Comparison of ENCODE assay signal across 12 cellular contexts in genomic region chr17:1834378-1835149, GRCh38. TPM values are rescaled to one million over a fixed set of nuclear protein-coding genes. Genes with fewer than 3 reads are reported as not detected.
DNase-seq lines count a peak whose midpoint lies in the region; ATAC-seq, FAIRE-seq and TF ChIP-seq lines count a peak whose summit lies in the region.
"Had no signal": no experiment of that assay in that cellular context is flagged by ENCODE, and none has a peak within 500 bp of the region (broad histone marks: within the 10 kb centered on the region; RNA-seq: fewer than 3 reads in every experiment).

No MANE protein-coding gene starts in this region.

- H3K27ac ChIP-seq in GM12878 (ENCODE audit: control insufficient read depth, insufficient read depth) = peak overlapping the region; percentile 53
- no peak overlapping the region for H3K27ac ChIP-seq in thyroid gland
- H3K27ac ChIP-seq: parathyroid adenoma had no signal

- no peak for TF ChIP-seq POLR2A in GM12878 (IDR thresholded peaks at IDR 0.05; ENCODE audit: low read depth, low read length)
- TF ChIP-seq POLR2A in thyroid gland (IDR thresholded peaks at IDR 0.05) = no peak

- DNase-seq in GM12878 (ENCODE audit: low read depth, low spot score) (peak; percentile 96), GM03348 (ENCODE audit: low spot score) (no peak), activated gamma-delta T cell treated with Interleukin-2 at 50 U/mL for 16 hours (no peak), thyroid gland (no peak), A172 (ENCODE audit: low spot score) (no peak)
- DNase-seq: IMR-90 had no signal

- TF ChIP-seq EP300 in GM12878 (IDR thresholded peaks at IDR 0.05; ENCODE audit: borderline replicate concordance in 1 of 2, control insufficient read depth in 1 of 2, low read depth in 2 of 2, low read length in 2 of 2) = peak; percentile 90 to 91

- POLR2A ChIA-PET in GM12878 (lab: Charles Lee) = interaction anchor here (0.6 to 3.9 kb wide), 5 partner anchors 15 to 227 kb away, joined by 3 to 18 read pairs (median 5); partner anchors contain the start of gene WDR81

- H3K4me1 ChIP-seq in GM12878 (ENCODE audit: control insufficient read depth, insufficient read depth, low read length) (peaks cover 21% of the 10 kb centered on the region), thyroid gland (peaks cover 6 to 9% of the 10 kb centered on the region in 2 donors)
- H3K4me1 ChIP-seq: parathyroid adenoma had no signal

- H3K27me3 ChIP-seq in GM12878 (replicated peaks in 1 of 2; ENCODE audit: control insufficient read depth in 2 of 2, insufficient read depth in 2 of 2, low read length in 1 of 2) (no peaks in the 10 kb centered on the region), thyroid gland (no peaks in the 10 kb centered on the region)

- WGBS in GM12878 (ENCODE audit: insufficient coverage, insufficient replicate concordance, low lambda C conversion rate, missing lambda C conversion rate) = 55% methylated on average over 12 of the region's 12 CpGs
- WGBS in thyroid gland, 2 donors = 89 to 92% methylated on average over 12 of the region's 12 CpGs

- CTCF ChIA-PET in GM12878 (lab: Yijun Ruan, JAX) = interaction anchor here (1.0 to 2.7 kb wide), 8 partner anchors 14 to 582 kb away, joined by 3 to 26 read pairs (median 6); no protein-coding TSS in a partner anchor

- FAIRE-seq in GM12878 (lab: Jason Lieb, UNC) = peak; percentile 93
- FAIRE-seq: G401.6 had no signal

- BruUV-seq in GM12878 (replicated peaks; lab: Mats Ljungman, UMichigan) = no TSS peak

- TF ChIP-seq RAD21 in GM12878 (IDR thresholded peaks at IDR 0.05; ENCODE audit: insufficient read depth, low read depth, low read length) = no peak

- intact Hi-C loops in GM12878 (cut with micrococcal nuclease; ENCODE audit: unreplicated experiment) = no loop called here
- intact Hi-C loops in thyroid gland (cut with DNase I) = no loop called here

- RAD21 ChIA-PET in GM12878 (lab: Charles Lee; ENCODE audit: unreplicated experiment) = interaction anchor here (1.3 to 2.7 kb wide), 6 partner anchors 28 to 118 kb away, joined by 3 to 17 read pairs (median 8); no protein-coding TSS in a partner anchor

- peak overlapping the region; percentile 66 for H3K4me2 ChIP-seq in GM12878 (ENCODE audit: control insufficient read depth, insufficient read depth)

- H3K79me2 ChIP-seq in GM12878 (ENCODE audit: control insufficient read depth, insufficient read depth, low read length) = peaks cover 63% of the 10 kb centered on the region

- in situ Hi-C loops in GM12878 (cut with MboI) = loop anchor here (5.0 kb wide), 1 partner anchor 112 kb away; the partner anchor contains the start of gene WDR81

- TF ChIP-seq CTCF in GM12878 (IDR thresholded peaks at IDR 0.05 in 2 of 3, conservative IDR thresholded peaks at IDR 0.05 in 1 of 3; ENCODE audit: control insufficient read depth in 2 of 3, extremely low read depth in 1 of 3, insufficient read depth in 1 of 3, low read depth in 3 of 3, low read length in 3 of 3) (no peak), thyroid gland (IDR thresholded peaks at IDR 0.05) (no peak)

- peak; percentile 57 for ATAC-seq in GM18499 (IDR thresholded peaks at IDR 0.05; ENCODE audit: insufficient read depth, unreplicated experiment)
- ATAC-seq in GM21390 (IDR thresholded peaks at IDR 0.05; ENCODE audit: unreplicated experiment) = peak; percentile 44
- ATAC-seq in HG03460 (IDR thresholded peaks at IDR 0.05; ENCODE audit: unreplicated experiment) = peak; percentile 54
- ATAC-seq in GM12878 = peak; percentile 80
- ATAC-seq: Right ventricle myocardium inferior had no signal

- no peak overlapping the region for H3K9ac ChIP-seq in GM12878 (ENCODE audit: control insufficient read depth, insufficient read depth, low read length)
- H3K9ac ChIP-seq: parathyroid adenoma had no signal

- no peaks in the 10 kb centered on the region for H3K9me3 ChIP-seq in GM12878 (replicated peaks; ENCODE audit: control insufficient read depth, insufficient read depth, low read length)
- H3K9me3 ChIP-seq in thyroid gland = no peaks in the 10 kb centered on the region

- no peaks in the 10 kb centered on the region for H4K20me1 ChIP-seq in GM12878 (ENCODE audit: control insufficient read depth, insufficient read depth)

- H3K36me3 ChIP-seq in GM12878 (ENCODE audit: control insufficient read depth in 2 of 2, insufficient read depth in 2 of 2, low read length in 1 of 2) = peaks cover 0 to 4% of the 10 kb centered on the region in 2 experiments; a peak in 1 of 4 replicates
- H3K36me3 ChIP-seq in thyroid gland = no peaks in the 10 kb centered on the region

- H3K4me3 ChIP-seq in GM12878 = peak overlapping the region; percentile 38; the same call in 1 of the 2 replicates
- H3K4me3 ChIP-seq in thyroid gland (replicated peaks in 1 of 3) = no peak overlapping the region

- SMC1A ChIA-PET in GM12878 (lab: Charles Lee; ENCODE audit: uncharacterized antibody, unreplicated experiment) = interaction anchor here (1.0 to 2.8 kb wide), 8 partner anchors 10 to 118 kb away, joined by 3 to 26 read pairs (median 6); no protein-coding TSS in a partner anchor

- no peak overlapping the region for H2AFZ ChIP-seq in GM12878 (ENCODE audit: control insufficient read depth, low read depth, low read length)
- H2AFZ ChIP-seq: parathyroid adenoma had no signal

TF ChIP-seq in GM12878, 131 proteins besides CTCF, POLR2A, EP300 and RAD21 (continues in another document):
- TF ChIP-seq CBX3 (IDR thresholded peaks at IDR 0.05; ENCODE audit: borderline replicate concordance, low read depth) (no peak), ZNF24 (IDR thresholded peaks at IDR 0.05) (peak; percentile 52), PML (IDR thresholded peaks at IDR 0.05; ENCODE audit: low read length) (0 out of 2 replicates have a peak, but pooled peaks have one; percentile 45), SIN3A (IDR thresholded peaks at IDR 0.05; ENCODE audit: low read depth, low read length) (peak; percentile 67; the same call in 1 of the 2 replicates), TARDBP (IDR thresholded peaks at IDR 0.05; ENCODE audit: borderline replicate concordance) (no peak), HDGF (IDR thresholded peaks at IDR 0.05) (no peak), ZNF274 (IDR thresholded peaks at IDR 0.05; ENCODE audit: insufficient read depth, insufficient read length) (no peak), BRCA1 (IDR thresholded peaks at IDR 0.05; ENCODE audit: low read depth, low read length) (no peak), USF2 (IDR thresholded peaks at IDR 0.05; ENCODE audit: borderline replicate concordance, low read depth, low read length) (peak; percentile 60; the same call in 1 of the 2 replicates), ESRRA (IDR thresholded peaks at IDR 0.05; ENCODE audit: low read length) (no peak), CREB1 (IDR thresholded peaks at IDR 0.05; ENCODE audit: low read depth) (peak; percentile 65; the same call in 1 of the 2 replicates)

RNA-seq across cellular contexts. Expression of gene RPA1, which starts 4.8 kb away (rescaled TPM):
- 29.6 and 32.9 TPM in 2 replicates for total RNA-seq in GM12878 (2013; cell fraction: nucleolus; rRNA removed)
- total RNA-seq in GM12878 (2014; rRNA removed) = 43.1 and 48.6 TPM in 2 replicates
- 42.7 and 43.2 TPM in 2 replicates for total RNA-seq in GM12878 (2014; rRNA removed; fragmentation: Illumina TruSeq; extraction: Trizol)
- 187 and 198 TPM in 2 replicates for total RNA-seq in GM12878 (2021)
- polyA plus RNA-seq in GM12878 (2011; ENCODE audit: low read depth) = 64.8 TPM
- polyA plus RNA-seq in GM12878 (2011; rRNA removed) = 149 and 153 TPM in 2 replicates
- polyA plus RNA-seq in GM12878 (2011; cell fraction: cytosol; rRNA removed) = 109 and 140 TPM in 2 replicates
- polyA plus RNA-seq in GM12878 (2011; cell fraction: nucleus; rRNA removed) = 79.5 and 99.2 TPM in 2 replicates
- 51.2 and 71.0 TPM in 2 replicates for polyA plus RNA-seq in GM12878 (2012)
- polyA plus RNA-seq in GM12878 (2014; fragmentation: Illumina TruSeq; extraction: Trizol) = 75.9 and 92.3 TPM in 2 replicates
- 10 to 100 TPM; 35.9 to 50.6 TPM for polyA plus RNA-seq in GM12878 (2014; fragmentation: Nextera tagmentation; extraction: Ambion mirVana)
- polyA plus RNA-seq in GM12878 (2014; rRNA removed) = 66.5 and 69.0 TPM in 2 replicates
- polyA plus RNA-seq in GM12878 (2016; fragmentation: Nextera tagmentation; extraction: Ambion mirVana) = 100 to 1,000 TPM; 118 to 125 TPM
- 132 and 200 TPM in 2 replicates for polyA minus RNA-seq in GM12878 (2011; rRNA and poly(A)+ RNA removed)
- 28.2 and 38.2 TPM in 2 replicates for polyA minus RNA-seq in GM12878 (2011; cell fraction: cytosol; rRNA and poly(A)+ RNA removed)
- polyA minus RNA-seq in GM12878 (2011; cell fraction: nucleus; rRNA and poly(A)+ RNA removed) = 15.2 and 23.2 TPM in 2 replicates
- total RNA-seq in thyroid gland = 10 to 100 TPM; 24.0 to 37.2 (median 26.4) TPM
- total RNA-seq in A172 (2014; rRNA removed; shearing (Covaris generic)) = 41.1 and 46.1 TPM in 2 replicates

RNA-seq across cellular contexts. Expression of gene SMYD4, which starts 4.9 kb away (rescaled TPM):
- total RNA-seq in GM12878 (2013; cell fraction: nucleolus; rRNA removed) = 70.0 and 73.8 TPM in 2 replicates
- 13.7 and 13.8 TPM in 2 replicates for total RNA-seq in GM12878 (2014; rRNA removed)
- total RNA-seq in GM12878 (2014; rRNA removed; fragmentation: Illumina TruSeq; extraction: Trizol) = 13.6 and 13.7 TPM in 2 replicates
- total RNA-seq in GM12878 (2021) = 15.6 and 15.8 TPM in 2 replicates
- 6.0 TPM for polyA plus RNA-seq in GM12878 (2011; ENCODE audit: low read depth)
- polyA plus RNA-seq in GM12878 (2011; rRNA removed) = 12.5 and 15.1 TPM in 2 replicates
- 11.4 and 13.0 TPM in 2 replicates for polyA plus RNA-seq in GM12878 (2011; cell fraction: cytosol; rRNA removed)
- 14.3 and 16.4 TPM in 2 replicates for polyA plus RNA-seq in GM12878 (2011; cell fraction: nucleus; rRNA removed)
- polyA plus RNA-seq in GM12878 (2012) = 6.7 and 7.6 TPM in 2 replicates
- 13.5 and 15.3 TPM in 2 replicates for polyA plus RNA-seq in GM12878 (2014; fragmentation: Illumina TruSeq; extraction: Trizol)
- 1 to 10 TPM; 2.1 to 2.6 TPM for polyA plus RNA-seq in GM12878 (2014; fragmentation: Nextera tagmentation; extraction: Ambion mirVana)
- 11.9 and 12.0 TPM in 2 replicates for polyA plus RNA-seq in GM12878 (2014; rRNA removed)
- 10 to 100 TPM; 16.5 to 18.8 TPM for polyA plus RNA-seq in GM12878 (2016; fragmentation: Nextera tagmentation; extraction: Ambion mirVana)
- 21.2 and 21.9 TPM in 2 replicates for polyA minus RNA-seq in GM12878 (2011; rRNA and poly(A)+ RNA removed)
- polyA minus RNA-seq in GM12878 (2011; cell fraction: cytosol; rRNA and poly(A)+ RNA removed) = 3.2 and 7.9 TPM in 2 replicates
- 11.4 and 20.1 TPM in 2 replicates for polyA minus RNA-seq in GM12878 (2011; cell fraction: nucleus; rRNA and poly(A)+ RNA removed)
- total RNA-seq in thyroid gland = 10 to 100 TPM; 19.3 to 21.9 (median 20.4) TPM
- total RNA-seq in A172 (2014; rRNA removed; shearing (Covaris generic)) = 5.1 and 7.7 TPM in 2 replicates
